21 cellular contexts compared by ENCODE assay signal in genomic region chr11:46215208-46215931, GRCh38.
"Had no signal": no experiment of that assay in that cellular context is flagged by ENCODE, and none has a peak within 500 bp of the region (broad histone marks: within the 10 kb centered on the region; RNA-seq: fewer than 3 reads in every experiment).

No MANE protein-coding gene starts in this region.

- H3K36me3 ChIP-seq: lower lobe of right lung, sigmoid colon, tibial artery had no signal

- ATAC-seq: left ventricle myocardium superior; psoas muscle; stimulated activated effector memory CD8-positive, alpha-beta T cell treated with anti-CD3 and anti-CD28 coated beads, Interleukin-12 subunit alpha, Interleukin-12 subunit beta, amount 100 ng/mL, for 72 hours had no signal

- H3K4me1 ChIP-seq: psoas muscle, sigmoid colon, testis, tibial artery had no signal

- H3K4me1 Mint-ChIP-seq: naive B cell had no signal

- DNase-seq: cortex of kidney; dorsolateral prefrontal cortex; effector CD4-positive, alpha-beta T cell; hypothalamus; left ventricle myocardium superior; lower lobe of right lung; naive B cell; nephron progenitor cell; nucleus accumbens; posterior cingulate gyrus; psoas muscle; right cardiac atrium; sigmoid colon; stimulated activated CD4-positive, alpha-beta T cell treated with anti-CD3 and anti-CD28 coated beads, Interleukin-2, amount 100 ng/mL, for 24 hours; stimulated activated CD4-positive, alpha-beta T cell treated with anti-CD3 and anti-CD28 coated beads, Interleukin-4, amount 100 ng/mL, for 24 hours; stimulated activated naive CD4-positive, alpha-beta T cell treated with Interleukin-2 at 50 U/mL for 16 hours; substantia nigra; testis; tibial artery had no signal

- H3K4me3 Mint-ChIP-seq: naive B cell; nephron progenitor cell; stimulated activated effector memory CD8-positive, alpha-beta T cell treated with anti-CD3 and anti-CD28 coated beads, Interleukin-12 subunit alpha, Interleukin-12 subunit beta, amount 100 ng/mL, for 72 hours; type B pancreatic cell had no signal

- H3K9me3 Mint-ChIP-seq: nephron progenitor cell; stimulated activated effector memory CD8-positive, alpha-beta T cell treated with anti-CD3 and anti-CD28 coated beads, Interleukin-12 subunit alpha, Interleukin-12 subunit beta, amount 100 ng/mL, for 72 hours; type B pancreatic cell had no signal

- H3K27ac ChIP-seq: dorsolateral prefrontal cortex, psoas muscle, sigmoid colon, testis, tibial artery had no signal

- H3K27me3 ChIP-seq: sigmoid colon, testis had no signal

- H3K9me3 ChIP-seq: lower lobe of right lung, psoas muscle, sigmoid colon, testis, tibial artery had no signal

- H3K4me3 ChIP-seq: testis had no signal

- H3K27ac Mint-ChIP-seq: naive B cell; stimulated activated effector memory CD8-positive, alpha-beta T cell treated with anti-CD3 and anti-CD28 coated beads, Interleukin-12 subunit alpha, Interleukin-12 subunit beta, amount 100 ng/mL, for 72 hours had no signal

- H3K36me3 Mint-ChIP-seq: naive B cell; stimulated activated effector memory CD8-positive, alpha-beta T cell treated with anti-CD3 and anti-CD28 coated beads, Interleukin-12 subunit alpha, Interleukin-12 subunit beta, amount 100 ng/mL, for 72 hours; type B pancreatic cell had no signal
